Comparison of ENCODE assay signal across 8 cellular contexts in genomic region chr12:54988402-54989054, GRCh38. TPM values are rescaled to one million over a fixed set of nuclear protein-coding genes. Genes with fewer than 3 reads are reported as not detected.
DNase-seq lines count a peak whose midpoint lies in the region; ATAC-seq and TF ChIP-seq lines count a peak whose summit lies in the region.

No MANE protein-coding gene starts in this region.

- TF ChIP-seq POLR2A in upper lobe of left lung (IDR thresholded peaks at IDR 0.05): no peak

- POLR2A ChIA-PET in activated CD8-positive, alpha-beta T cell treated with anti-CD3 and anti-CD28 coated beads, Interleukin-2, amount 10 ng/mL, durations not matched to agents 7 days and 5 days (lab: Charles Lee): no interaction called here

- ATAC-seq in HG03045 (IDR thresholded peaks at IDR 0.05; ENCODE audit: unreplicated experiment) (peak; percentile 24), upper lobe of left lung (ENCODE audit: low FRiP score in 2 of 2) (peak; percentile 73 to 75), SK-N-SH treated with all-trans-retinoic acid at 6 μM for 48 hours (no peak)
- no peak for ATAC-seq in activated CD8-positive, alpha-beta T cell treated with anti-CD3 and anti-CD28 coated beads, Interleukin-2, amount 10 ng/mL, durations not matched to agents 7 days and 5 days

- peaks cover 61% of the 10 kb centered on the region for H3K4me1 Mint-ChIP-seq in activated CD8-positive, alpha-beta T cell treated with anti-CD3 and anti-CD28 coated beads, Interleukin-2, amount 10 ng/mL, durations not matched to agents 7 days and 5 days (ENCODE audit: low read depth)

- peak overlapping the region; percentile 18 for H3K27ac Mint-ChIP-seq in activated CD8-positive, alpha-beta T cell treated with anti-CD3 and anti-CD28 coated beads, Interleukin-2, amount 10 ng/mL, durations not matched to agents 7 days and 5 days

- DNase-seq in DMS 273 treated with DMSO at 0.1 percent for 48 hours (lab: John Stamatoyannopoulos, UW) (peak; percentile 87), iris pigment epithelial cell (ENCODE audit: low read depth) (peak; percentile 28), upper lobe of left lung (peak; percentile 45 to 54), ureter (ENCODE audit: low spot score) (no peak), NCI-H2081 treated with DMSO at 0.1 percent for 48 hours (lab: John Stamatoyannopoulos, UW) (no peak)
- DNase-seq in activated CD8-positive, alpha-beta T cell treated with anti-CD3 and anti-CD28 coated beads, Interleukin-2, amount 10 ng/mL, durations not matched to agents 7 days and 5 days: no peak

- H3K9me3 Mint-ChIP-seq in activated CD8-positive, alpha-beta T cell treated with anti-CD3 and anti-CD28 coated beads, Interleukin-2, amount 10 ng/mL, durations not matched to agents 7 days and 5 days (ENCODE audit: insufficient read depth): no peaks in the 10 kb centered on the region

- no peak overlapping the region for H3K4me3 ChIP-seq in upper lobe of left lung

- no peaks in the 10 kb centered on the region for H3K27me3 Mint-ChIP-seq in activated CD8-positive, alpha-beta T cell treated with anti-CD3 and anti-CD28 coated beads, Interleukin-2, amount 10 ng/mL, durations not matched to agents 7 days and 5 days (ENCODE audit: low read depth)

- no peak for TF ChIP-seq EP300 in upper lobe of left lung (IDR thresholded peaks at IDR 0.05)

- H3K27me3 ChIP-seq in upper lobe of left lung: no peaks in the 10 kb centered on the region

- no peak overlapping the region for H3K27ac ChIP-seq in upper lobe of left lung

- H3K36me3 ChIP-seq in upper lobe of left lung: no peaks in the 10 kb centered on the region

- WGBS in upper lobe of left lung, 2 donors: 29 to 56% methylated on average over 1 of the region's 1 CpG

- H3K36me3 Mint-ChIP-seq in activated CD8-positive, alpha-beta T cell treated with anti-CD3 and anti-CD28 coated beads, Interleukin-2, amount 10 ng/mL, durations not matched to agents 7 days and 5 days (ENCODE audit: low read depth): peaks cover 10% of the 10 kb centered on the region

- H3K4me1 ChIP-seq in upper lobe of left lung: peaks cover 0 to 7% (median 2%) of the 10 kb centered on the region in 4 donors

- CTCF ChIA-PET in activated CD8-positive, alpha-beta T cell treated with anti-CD3 and anti-CD28 coated beads, Interleukin-2, amount 10 ng/mL, durations not matched to agents 7 days and 5 days (lab: Charles Lee): interaction anchor here (1.7 to 7.6 kb wide), 2 partner anchors 81 to 239 kb away, joined by 11 to 117 read pairs; no protein-coding TSS in a partner anchor

- no peak overlapping the region for H3K4me3 Mint-ChIP-seq in activated CD8-positive, alpha-beta T cell treated with anti-CD3 and anti-CD28 coated beads, Interleukin-2, amount 10 ng/mL, durations not matched to agents 7 days and 5 days

- H3K9me3 ChIP-seq in upper lobe of left lung: no peaks in the 10 kb centered on the region

- no peak for TF ChIP-seq CTCF in upper lobe of left lung (IDR thresholded peaks at IDR 0.05)

TF ChIP-seq in SK-N-SH treated with all-trans-retinoic acid at 6 μM for 48 hours, 23 proteins besides CTCF, POLR2A, EP300 and RAD21:
- TF ChIP-seq SNAI2 (CRISPR knock-in tag; IDR thresholded peaks at IDR 0.05): no peak
- no peak for TF ChIP-seq ZC3H10 (CRISPR knock-in tag; IDR thresholded peaks at IDR 0.05)
- TF ChIP-seq ESRRG (CRISPR knock-in tag; IDR thresholded peaks at IDR 0.05): no peak
- TF ChIP-seq ZNF565 (CRISPR knock-in tag; conservative IDR thresholded peaks at IDR 0.05; ENCODE audit: low read depth): no peak

RNA-seq across cellular contexts. Expression of gene TESPA1, which starts 4.0 kb away (rescaled TPM):
- 10 to 100 TPM; 81.0 to 84.6 TPM for total RNA-seq in activated CD8-positive, alpha-beta T cell treated with anti-CD3 and anti-CD28 coated beads, Interleukin-2, amount 10 ng/mL, durations not matched to agents 7 days and 5 days
- total RNA-seq in upper lobe of left lung: 10 to 100 TPM in 1 of 6 donors, 1 to 10 TPM in 5; 2.7 to 10.5 (median 4.3) TPM
- total RNA-seq in ureter: 1.3 TPM

RNA-seq across cellular contexts. Expression of gene NEUROD4, which starts 31.2 kb away (rescaled TPM):
- total RNA-seq in activated CD8-positive, alpha-beta T cell treated with anti-CD3 and anti-CD28 coated beads, Interleukin-2, amount 10 ng/mL, durations not matched to agents 7 days and 5 days: not detected
- not detected for total RNA-seq in upper lobe of left lung
- total RNA-seq in ureter: not detected

Comparison
In these comparisons a context has a peak if more than half of its experiments do, and no peak if none do; other contexts are left out.
1. DNase-seq: peak in DMS 273 treated with DMSO at 0.1 percent for 48 hours (single experiment), iris pigment epithelial cell (single experiment) and upper lobe of left lung (2 of 2); none in activated CD8-positive, alpha-beta T cell treated with anti-CD3 and anti-CD28 coated beads, Interleukin-2, amount 10 ng/mL, durations not matched to agents 7 days and 5 days (single experiment), ureter (single experiment) and NCI-H2081 treated with DMSO at 0.1 percent for 48 hours (single experiment).
2. ATAC-seq: peak in HG03045 (single experiment) and upper lobe of left lung (2 of 2); none in activated CD8-positive, alpha-beta T cell treated with anti-CD3 and anti-CD28 coated beads, Interleukin-2, amount 10 ng/mL, durations not matched to agents 7 days and 5 days (single experiment) and SK-N-SH treated with all-trans-retinoic acid at 6 μM for 48 hours (single experiment).
3. RNA of gene TESPA1, which starts 4.0 kb away (total RNA-seq): 81.0 to 84.6 TPM in activated CD8-positive, alpha-beta T cell treated with anti-CD3 and anti-CD28 coated beads, Interleukin-2, amount 10 ng/mL, durations not matched to agents 7 days and 5 days; 2.7 to 10.5 TPM in upper lobe of left lung and 1.3 TPM in ureter (single experiment); every median in the first group is over 4 times any median in the second.